In genomic region chr17:42623732-42624596, GRCh38 we compare ENCODE assay signal across 12 cellular contexts. TPM values are rescaled to one million over a fixed set of nuclear protein-coding genes. Genes with fewer than 3 reads are reported as not detected.
DNase-seq lines count a peak whose midpoint lies in the region; ATAC-seq and TF ChIP-seq lines count a peak whose summit lies in the region.
"Had no signal": no experiment of that assay in that cellular context is flagged by ENCODE, and none has a peak within 500 bp of the region (broad histone marks: within the 10 kb centered on the region; RNA-seq: fewer than 3 reads in every experiment).

No MANE protein-coding gene starts in this region.

- no peaks in the 10 kb centered on the region for H3K36me3 Mint-ChIP-seq in MCF 10A (ENCODE audit: insufficient read depth, unreplicated experiment)
- H3K36me3 Mint-ChIP-seq: activated naive CD4-positive, alpha-beta T cell treated with anti-CD3 and anti-CD28 coated beads, Interleukin-2, amount 10 ng/mL, durations not matched to agents 7 days and 5 days had no signal

- TF ChIP-seq POLR2A in breast epithelium (IDR thresholded peaks at IDR 0.05) (no peak), erythroblast (IDR thresholded peaks at IDR 0.05; ENCODE audit: low read length) (peak; percentile 79)

- no peaks in the 10 kb centered on the region for H3K36me3 ChIP-seq in breast epithelium
- no peaks in the 10 kb centered on the region for H3K36me3 ChIP-seq in Panc1 (ENCODE audit: control insufficient read depth, insufficient read depth, low read length)
- H3K36me3 ChIP-seq in upper lobe of right lung: no peaks in the 10 kb centered on the region
- H3K36me3 ChIP-seq: tibial nerve had no signal

- H3K27me3 ChIP-seq in breast epithelium (no peaks in the 10 kb centered on the region), Panc1 (ENCODE audit: control insufficient read depth, insufficient read depth, low read length) (no peaks in the 10 kb centered on the region), upper lobe of right lung (no peaks in the 10 kb centered on the region)
- H3K27me3 ChIP-seq: tibial nerve had no signal

- TF ChIP-seq CTCF in MCF 10A (IDR thresholded peaks at IDR 0.05; ENCODE audit: unreplicated experiment) (no peak), breast epithelium (IDR thresholded peaks at IDR 0.05) (no peak), Panc1 (IDR thresholded peaks at IDR 0.05) (no peak), upper lobe of right lung (IDR thresholded peaks at IDR 0.05) (no peak)

- peak; percentile 82 for ATAC-seq in Panc1
- peak; percentile 47 for ATAC-seq in upper lobe of right lung
- no peak for ATAC-seq in HG03280 (IDR thresholded peaks at IDR 0.05; ENCODE audit: unreplicated experiment)
- no peak for ATAC-seq in stimulated activated naive CD8-positive, alpha-beta T cell treated with anti-CD3 and anti-CD28 coated beads, Interleukin-15, amount 100 ng/mL, for 72 hours

- H3K27ac ChIP-seq in breast epithelium (no peak overlapping the region), Panc1 (ENCODE audit: low read length) (peak overlapping the region; percentile 54; the same call in 1 of the 2 replicates), upper lobe of right lung (no peak overlapping the region)
- H3K27ac ChIP-seq: tibial nerve had no signal

- no peak overlapping the region for H3K4me3 Mint-ChIP-seq in MCF 10A (ENCODE audit: unreplicated experiment)
- no peak overlapping the region for H3K4me3 Mint-ChIP-seq in stimulated activated naive CD8-positive, alpha-beta T cell treated with anti-CD3 and anti-CD28 coated beads, Interleukin-15, amount 100 ng/mL, for 72 hours
- H3K4me3 Mint-ChIP-seq: activated naive CD4-positive, alpha-beta T cell treated with anti-CD3 and anti-CD28 coated beads, Interleukin-2, amount 10 ng/mL, durations not matched to agents 7 days and 5 days had no signal

- no peaks in the 10 kb centered on the region for H3K27me3 Mint-ChIP-seq in MCF 10A (ENCODE audit: insufficient read depth, unreplicated experiment)
- H3K27me3 Mint-ChIP-seq in stimulated activated naive CD8-positive, alpha-beta T cell treated with anti-CD3 and anti-CD28 coated beads, Interleukin-15, amount 100 ng/mL, for 72 hours: no peaks in the 10 kb centered on the region

- H3K27ac Mint-ChIP-seq in MCF 10A (ENCODE audit: low read depth, unreplicated experiment): no peak overlapping the region
- H3K27ac Mint-ChIP-seq in stimulated activated naive CD8-positive, alpha-beta T cell treated with anti-CD3 and anti-CD28 coated beads, Interleukin-15, amount 100 ng/mL, for 72 hours: no peak overlapping the region

- H3K9me3 Mint-ChIP-seq in MCF 10A (ENCODE audit: unreplicated experiment): no peaks in the 10 kb centered on the region
- no peaks in the 10 kb centered on the region for H3K9me3 Mint-ChIP-seq in stimulated activated naive CD8-positive, alpha-beta T cell treated with anti-CD3 and anti-CD28 coated beads, Interleukin-15, amount 100 ng/mL, for 72 hours
- H3K9me3 Mint-ChIP-seq: activated naive CD4-positive, alpha-beta T cell treated with anti-CD3 and anti-CD28 coated beads, Interleukin-2, amount 10 ng/mL, durations not matched to agents 7 days and 5 days had no signal

- POLR2A ChIA-PET in MCF 10A (lab: Yijun Ruan, JAX) (interaction anchor here (0.5 to 8.2 kb wide), 18 partner anchors 10 to 200 kb away, joined by 3 to 110 read pairs (median 5); partner anchors contain the start of genes BECN1, PLEKHH3, PSMC3IP and RETREG3), Panc1 (lab: Charles Lee) (no interaction called here)

- CTCF ChIA-PET in MCF 10A (lab: Yijun Ruan, JAX): interaction anchor here (0.6 to 7.0 kb wide), 13 partner anchors 10 to 54 kb away, joined by 3 to 61 read pairs (median 4); partner anchors contain the start of genes PLEKHH3 and PSMC3IP
- CTCF ChIA-PET in Panc1 (lab: Charles Lee): no interaction called here

- BruUV-seq in MCF 10A (replicated peaks; lab: Mats Ljungman, UMichigan) (no TSS peak), Panc1 (replicated peaks; lab: Mats Ljungman, UMichigan) (no TSS peak)

- DNase-seq in MCF 10A (ENCODE audit: unreplicated experiment): peak; percentile 75
- DNase-seq in breast epithelium (ENCODE audit: low spot score in 2 of 2): no peak
- DNase-seq in Panc1 (ENCODE audit: low read depth, low spot score): no peak
- DNase-seq in erythroblast (lab: John Stamatoyannopoulos, UW): peak; percentile 89 to 96
- no peak for DNase-seq in upper lobe of right lung
- DNase-seq in NCI-H187 (lab: John Stamatoyannopoulos, UW): no peak
- DNase-seq in stimulated activated naive CD8-positive, alpha-beta T cell treated with anti-CD3 and anti-CD28 coated beads, Interleukin-15, amount 100 ng/mL, for 72 hours: no peak
- DNase-seq: activated naive CD4-positive, alpha-beta T cell treated with anti-CD3 and anti-CD28 coated beads, Interleukin-2, amount 10 ng/mL, durations not matched to agents 7 days and 5 days; NCI-H345; stimulated activated CD4-positive, alpha-beta T cell treated with anti-CD3 and anti-CD28 coated beads, Interleukin-4, amount 100 ng/mL, for 1 hour had no signal

- in situ Hi-C loops in Panc1 (cut with HindIII; ENCODE audit: low pct_unique_long_range_greater_than_20kb, low sequenced_read_pairs): no loop called here

- H3K9me3 ChIP-seq in breast epithelium (no peaks in the 10 kb centered on the region), Panc1 (ENCODE audit: control insufficient read depth, insufficient read depth, low read depth, low read length) (no peaks in the 10 kb centered on the region), upper lobe of right lung (no peaks in the 10 kb centered on the region)
- H3K9me3 ChIP-seq: tibial nerve had no signal

- H3K4me1 ChIP-seq in breast epithelium: no peaks in the 10 kb centered on the region
- peaks cover 7% of the 10 kb centered on the region; the same call in 1 of the 2 replicates for H3K4me1 ChIP-seq in Panc1 (ENCODE audit: control insufficient read depth, insufficient read depth, low read length)
- peaks cover 2% of the 10 kb centered on the region for H3K4me1 ChIP-seq in upper lobe of right lung
- H3K4me1 ChIP-seq: tibial nerve had no signal

- peaks cover 14% of the 10 kb centered on the region for H3K4me1 Mint-ChIP-seq in MCF 10A (ENCODE audit: insufficient read depth, unreplicated experiment)
- H3K4me1 Mint-ChIP-seq in stimulated activated naive CD8-positive, alpha-beta T cell treated with anti-CD3 and anti-CD28 coated beads, Interleukin-15, amount 100 ng/mL, for 72 hours: peaks cover 4% of the 10 kb centered on the region
- H3K4me1 Mint-ChIP-seq: activated naive CD4-positive, alpha-beta T cell treated with anti-CD3 and anti-CD28 coated beads, Interleukin-2, amount 10 ng/mL, durations not matched to agents 7 days and 5 days had no signal

- intact Hi-C loops in MCF 10A (cut with micrococcal nuclease) (loop anchor here (5.0 kb wide), 1 partner anchor 53 kb away; the partner anchor contains the start of gene PLEKHH3), breast epithelium (cut with DNase I; ENCODE audit: low total_unique reads) (no loop called here), Panc1 (cut with micrococcal nuclease; ENCODE audit: unreplicated experiment) (no loop called here), upper lobe of right lung (cut with DNase I) (no loop called here)

- H3K4me3 ChIP-seq in breast epithelium (no peak overlapping the region), Panc1 (ENCODE audit: low read depth in 2 of 2, low read length in 2 of 2) (no peak overlapping the region), upper lobe of right lung (no peak overlapping the region)
- H3K4me3 ChIP-seq: tibial nerve had no signal

RNA-seq across cellular contexts. Expression of gene TUBG1, which starts 14.5 kb away (rescaled TPM):
- total RNA-seq in MCF 10A (2022) (57.8 and 60.2 TPM in 2 replicates), breast epithelium (10 to 100 TPM; 20.5 to 34.4 (median 22.8) TPM), Panc1 (2021; ENCODE audit: unreplicated experiment) (99.8 TPM), upper lobe of right lung (29.2 TPM)
- polyA plus RNA-seq in Panc1 (2012; ENCODE audit: insufficient read length): 119 TPM

RNA-seq across cellular contexts. Expression of gene RETREG3, which starts 14.8 kb away (rescaled TPM):
- total RNA-seq in MCF 10A (2022) (45.2 and 46.0 TPM in 2 replicates), breast epithelium (10 to 100 TPM; 58.7 to 85.8 (median 62.4) TPM), Panc1 (2021; ENCODE audit: unreplicated experiment) (42.3 TPM), upper lobe of right lung (68.6 TPM)
- 20.3 TPM for polyA plus RNA-seq in Panc1 (2012; ENCODE audit: insufficient read length)

RNA-seq across cellular contexts. Expression of gene TUBG2, which starts 35.1 kb away (rescaled TPM):
- total RNA-seq in MCF 10A (2022) (21.3 and 23.4 TPM in 2 replicates), breast epithelium (10 to 100 TPM; 19.2 to 27.9 (median 26.1) TPM), Panc1 (2021; ENCODE audit: unreplicated experiment) (25.5 TPM), upper lobe of right lung (19.8 TPM)
- 33.1 TPM for polyA plus RNA-seq in Panc1 (2012; ENCODE audit: insufficient read length)

RNA-seq across cellular contexts. Expression of gene PSMC3IP, which starts 46.4 kb away (rescaled TPM):
- total RNA-seq in MCF 10A (2022) (10.3 and 12.0 TPM in 2 replicates), breast epithelium (1 to 10 TPM; 3.3 to 4.2 (median 3.5) TPM), Panc1 (2021; ENCODE audit: unreplicated experiment) (19.2 TPM), upper lobe of right lung (4.2 TPM)
- 9.5 TPM for polyA plus RNA-seq in Panc1 (2012; ENCODE audit: insufficient read length)

RNA-seq across cellular contexts. Expression of gene PLEKHH3, which starts 52.8 kb away (rescaled TPM):
- 12.5 and 12.9 TPM in 2 replicates for total RNA-seq in MCF 10A (2022)
- 10 to 100 TPM; 15.4 to 32.2 (median 24.6) TPM for total RNA-seq in breast epithelium
- 32.2 TPM for total RNA-seq in Panc1 (2021; ENCODE audit: unreplicated experiment)
- polyA plus RNA-seq in Panc1 (2012; ENCODE audit: insufficient read length): 37.4 TPM
- total RNA-seq in upper lobe of right lung: 26.4 TPM

Comparison
In these comparisons a context has a peak if more than half of its experiments do, and no peak if none do; other contexts are left out.
1. DNase-seq: peak in MCF 10A (single experiment) and erythroblast (2 of 2); none in breast epithelium (0 of 2), Panc1 (single experiment), upper lobe of right lung (single experiment), NCI-H187 (0 of 2) and stimulated activated naive CD8-positive, alpha-beta T cell treated with anti-CD3 and anti-CD28 coated beads, Interleukin-15, amount 100 ng/mL, for 72 hours (0 of 2).
2. ATAC-seq: peak in Panc1 (single experiment) and upper lobe of right lung (single experiment); none in HG03280 (single experiment) and stimulated activated naive CD8-positive, alpha-beta T cell treated with anti-CD3 and anti-CD28 coated beads, Interleukin-15, amount 100 ng/mL, for 72 hours (single experiment).